Comparison of ENCODE assay signal across 8 cellular contexts in the genomic region with DNA sequence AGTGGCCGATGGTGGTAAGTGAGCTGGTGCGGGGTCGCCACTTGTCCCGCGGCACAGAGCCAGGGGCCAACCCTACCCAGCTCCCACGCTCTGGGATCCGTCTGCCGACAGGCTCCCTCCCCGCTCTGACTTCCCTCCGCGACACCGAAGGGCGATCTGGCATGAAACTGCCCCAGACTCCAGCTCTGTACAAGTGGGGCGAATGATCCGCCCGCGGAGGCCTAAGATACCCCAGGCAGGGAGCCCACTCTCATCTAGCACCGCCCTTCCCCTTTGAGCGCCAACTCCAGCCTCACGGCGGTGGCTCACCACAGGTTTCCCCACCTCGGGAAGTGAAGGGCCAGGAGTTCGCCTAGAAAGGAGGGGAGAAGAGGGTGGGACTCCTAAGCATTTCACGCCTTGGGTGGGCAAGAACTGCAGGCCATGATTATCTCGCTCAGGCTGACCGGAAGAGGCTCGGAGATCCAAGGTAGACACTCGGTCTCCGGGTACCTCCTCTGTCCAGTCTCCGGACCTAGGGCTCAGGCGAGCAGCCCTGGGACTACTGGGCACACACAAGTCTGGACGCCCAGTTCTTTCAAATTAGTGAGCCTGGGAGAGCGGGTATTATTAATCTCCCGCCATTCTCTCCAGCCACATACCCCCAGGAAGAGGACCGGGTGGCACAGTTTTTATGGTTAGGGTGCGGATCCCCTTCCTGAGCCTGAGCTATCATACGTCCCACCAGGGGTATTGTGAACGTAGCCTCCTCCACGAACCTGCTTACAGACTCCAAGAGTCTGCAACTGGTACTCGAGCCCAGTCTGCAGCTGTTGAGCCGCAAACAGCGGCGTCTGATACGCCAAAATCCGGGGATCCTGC. TPM values are rescaled to one million over a fixed set of nuclear protein-coding genes. Genes with fewer than 3 reads are reported as not detected.
DNase-seq lines count a peak whose midpoint lies in the region; ATAC-seq and TF ChIP-seq lines count a peak whose summit lies in the region.

No MANE protein-coding gene starts in this region.

- H3K9me3 ChIP-seq in BLaER1 (peaks cover 3% of the 10 kb centered on the region; the same call in 1 of the 2 replicates), mammary epithelial cell (replicated peaks; ENCODE audit: insufficient read depth, low read length) (no peaks in the 10 kb centered on the region)

- H3K4me3 ChIP-seq in BLaER1: peak overlapping the region; percentile 59
- H3K4me3 ChIP-seq in mammary epithelial cell (replicated peaks in 1 of 3; ENCODE audit: insufficient read depth in 1 of 3, low read depth in 2 of 3, low read length in 3 of 3): peak overlapping the region in 2 of 3 experiments; percentile 3 to 19

- DNase-seq in HuH-7.5 (ENCODE audit: low spot score): peak; percentile 61
- no peak for DNase-seq in mammary epithelial cell
- no peak for DNase-seq in natural killer cell treated with Interleukin-12 subunit alpha and Interleukin-12 subunit beta and Interleukin-15 and Interleukin-18, amount 100 ng/mL, for 72 hours (ENCODE audit: low spot score)
- DNase-seq in COR-L47 (lab: John Stamatoyannopoulos, UW): no peak
- DNase-seq in dermis blood vessel endothelial cell: no peak

- peak overlapping the region; percentile 87 for H3K4me3 Mint-ChIP-seq in natural killer cell treated with Interleukin-12 subunit alpha and Interleukin-12 subunit beta and Interleukin-15 and Interleukin-18, amount 100 ng/mL, for 72 hours

- H3K4me2 ChIP-seq in BLaER1: peak overlapping the region; percentile 85
- peak overlapping the region; percentile 70 for H3K4me2 ChIP-seq in mammary epithelial cell (ENCODE audit: insufficient read depth, low read depth, low read length)

- no peak for ATAC-seq in natural killer cell treated with Interleukin-12 subunit alpha and Interleukin-12 subunit beta and Interleukin-15 and Interleukin-18, amount 100 ng/mL, for 72 hours
- ATAC-seq in HG02884 (IDR thresholded peaks at IDR 0.05; ENCODE audit: unreplicated experiment) (no peak), GM21576 (IDR thresholded peaks at IDR 0.05; ENCODE audit: unreplicated experiment) (no peak)

- TF ChIP-seq CTCF in mammary epithelial cell (conservative IDR thresholded peaks at IDR 0.05 in 1 of 2, IDR thresholded peaks at IDR 0.05 in 1 of 2; ENCODE audit: extremely low read depth in 1 of 2, insufficient read depth in 1 of 2, low read depth in 1 of 2, low read length in 2 of 2): no peak

- no peak overlapping the region for H3K9ac ChIP-seq in BLaER1
- H3K9ac ChIP-seq in mammary epithelial cell (ENCODE audit: insufficient read depth, low read length): no peak overlapping the region

- H3K27me3 Mint-ChIP-seq in natural killer cell treated with Interleukin-12 subunit alpha and Interleukin-12 subunit beta and Interleukin-15 and Interleukin-18, amount 100 ng/mL, for 72 hours: peaks cover 35 to 45% of the 10 kb centered on the region in 2 donors

- WGBS in mammary epithelial cell (ENCODE audit: low coverage, missing lambda C conversion rate): 10% methylated on average over 28 of the region's 45 CpGs

- in situ Hi-C loops in mammary epithelial cell (cut with MboI; ENCODE audit: low sequenced_read_pairs in 2 of 2): loop anchor here in 1 of 2 donors (5.0 kb wide), 1 partner anchor 127 kb away; a partner anchor contains a TSS

- H3K36me3 Mint-ChIP-seq in natural killer cell treated with Interleukin-12 subunit alpha and Interleukin-12 subunit beta and Interleukin-15 and Interleukin-18, amount 100 ng/mL, for 72 hours: no peaks in the 10 kb centered on the region

- H3K27me3 ChIP-seq in BLaER1: peaks cover 98% of the 10 kb centered on the region
- peaks cover 41% of the 10 kb centered on the region for H3K27me3 ChIP-seq in mammary epithelial cell (ENCODE audit: insufficient read depth, low read length)

- H3K4me1 ChIP-seq in BLaER1 (peaks cover 51% of the 10 kb centered on the region), mammary epithelial cell (ENCODE audit: insufficient read depth, low read length) (peaks cover 34% of the 10 kb centered on the region)

- no peaks in the 10 kb centered on the region for H3K36me3 ChIP-seq in BLaER1
- no peaks in the 10 kb centered on the region for H3K36me3 ChIP-seq in mammary epithelial cell (ENCODE audit: insufficient read depth, low read length)

- H3K79me2 ChIP-seq in mammary epithelial cell (ENCODE audit: insufficient read depth, low read length): no peaks in the 10 kb centered on the region

- H4K20me1 ChIP-seq in BLaER1: peaks cover 67% of the 10 kb centered on the region
- no peaks in the 10 kb centered on the region for H4K20me1 ChIP-seq in mammary epithelial cell (ENCODE audit: insufficient read depth, low read length)

- peak overlapping the region; percentile 65 for H2AFZ ChIP-seq in mammary epithelial cell (ENCODE audit: low read depth, low read length)

- BruUV-seq in mammary epithelial cell (replicated peaks; lab: Mats Ljungman, UMichigan): no TSS peak

- intact Hi-C loops in mammary epithelial cell (cut with micrococcal nuclease): loop anchor here (2.0 kb wide), 2 partner anchors 22 to 42 kb away; a partner anchor contains a TSS

- H3K27ac ChIP-seq in BLaER1 (no peak overlapping the region), mammary epithelial cell (ENCODE audit: insufficient read depth, low read depth, low read length) (no peak overlapping the region)

- H3K27ac Mint-ChIP-seq in natural killer cell treated with Interleukin-12 subunit alpha and Interleukin-12 subunit beta and Interleukin-15 and Interleukin-18, amount 100 ng/mL, for 72 hours: peak overlapping the region in 1 of 2 donors; percentile 50

- dilution Hi-C loops in mammary epithelial cell (cut with HindIII; ENCODE audit: low sequenced_read_pairs): no loop called here

- peaks cover 43 to 51% of the 10 kb centered on the region in 2 donors for H3K4me1 Mint-ChIP-seq in natural killer cell treated with Interleukin-12 subunit alpha and Interleukin-12 subunit beta and Interleukin-15 and Interleukin-18, amount 100 ng/mL, for 72 hours (ENCODE audit: low read depth in 2 of 2)

- H3K9me3 Mint-ChIP-seq in natural killer cell treated with Interleukin-12 subunit alpha and Interleukin-12 subunit beta and Interleukin-15 and Interleukin-18, amount 100 ng/mL, for 72 hours: no peaks in the 10 kb centered on the region

- CTCF ChIA-PET in mammary epithelial cell (lab: Charles Lee; ENCODE audit: low non-redundant PET): interaction anchor here (0.5 to 1.2 kb wide), 2 partner anchors 125 to 127 kb away, joined by 5 to 8 read pairs; a partner anchor contains a TSS

RNA-seq across cellular contexts. Expression of a gene that starts 0.8 kb away (rescaled TPM):
- total RNA-seq in mammary epithelial cell: not detected
- not detected for polyA plus RNA-seq in mammary epithelial cell
- polyA minus RNA-seq in mammary epithelial cell: not detected
- not detected for total RNA-seq in natural killer cell treated with Interleukin-12 subunit alpha and Interleukin-12 subunit beta and Interleukin-15 and Interleukin-18, amount 100 ng/mL, for 72 hours
- not detected in 2 replicates for total RNA-seq in dermis blood vessel endothelial cell

RNA-seq across cellular contexts. Expression of a gene that starts 7.4 kb away (rescaled TPM):
- total RNA-seq in mammary epithelial cell (1 to 10 TPM in 1 of 2 donors, under 1 TPM in 1; 0.17 to 1.1 TPM), dermis blood vessel endothelial cell (0.05 TPM in 1 of 2 replicates, not detected in the other)
- 0.75 TPM for polyA plus RNA-seq in mammary epithelial cell
- not detected for polyA minus RNA-seq in mammary epithelial cell
- under 1 TPM in 1 of 2 donors, not detected in 1; 0.50 TPM for total RNA-seq in natural killer cell treated with Interleukin-12 subunit alpha and Interleukin-12 subunit beta and Interleukin-15 and Interleukin-18, amount 100 ng/mL, for 72 hours

RNA-seq across cellular contexts. Expression of a gene that starts 20.2 kb away (rescaled TPM):
- total RNA-seq in mammary epithelial cell (under 1 TPM; 0.33 to 0.52 TPM), dermis blood vessel endothelial cell (under 0.01 and 0.19 TPM in 2 replicates)
- polyA plus RNA-seq in mammary epithelial cell: 0.09 TPM
- polyA minus RNA-seq in mammary epithelial cell: not detected
- total RNA-seq in natural killer cell treated with Interleukin-12 subunit alpha and Interleukin-12 subunit beta and Interleukin-15 and Interleukin-18, amount 100 ng/mL, for 72 hours: 1 to 10 TPM in 1 of 2 donors, under 1 TPM in 1; 0.48 to 1.1 TPM

RNA-seq across cellular contexts. Expression of a gene that starts 21.7 kb away (rescaled TPM):
- 100 to 1,000 TPM in 1 of 2 donors, 10 to 100 TPM in 1; 87.9 to 201 TPM for total RNA-seq in mammary epithelial cell
- 200 TPM for polyA plus RNA-seq in mammary epithelial cell
- polyA minus RNA-seq in mammary epithelial cell: 258 TPM
- 100 to 1,000 TPM; 125 to 156 TPM for total RNA-seq in natural killer cell treated with Interleukin-12 subunit alpha and Interleukin-12 subunit beta and Interleukin-15 and Interleukin-18, amount 100 ng/mL, for 72 hours
- 46.1 and 61.5 TPM in 2 replicates for total RNA-seq in dermis blood vessel endothelial cell

RNA-seq across cellular contexts. Expression of a gene that starts 39.6 kb away (rescaled TPM):
- total RNA-seq in mammary epithelial cell: 10 to 100 TPM; 56.7 to 84.8 TPM
- 89.0 TPM for polyA plus RNA-seq in mammary epithelial cell
- polyA minus RNA-seq in mammary epithelial cell: 73.9 TPM
- total RNA-seq in natural killer cell treated with Interleukin-12 subunit alpha and Interleukin-12 subunit beta and Interleukin-15 and Interleukin-18, amount 100 ng/mL, for 72 hours: 10 to 100 TPM; 63.4 to 70.3 TPM
- 40.3 and 48.2 TPM in 2 replicates for total RNA-seq in dermis blood vessel endothelial cell
